In genomic region chr4:118834070-118834469, GRCh38 we compare ENCODE assay signal across 8 cellular contexts. TPM values are rescaled to one million over a fixed set of nuclear protein-coding genes. Genes with fewer than 3 reads are reported as not detected.
A peak's percentile ranks its signal among the peaks of the same experiment; 100 is the strongest.
DNase-seq lines count a peak whose midpoint lies in the region; ATAC-seq, FAIRE-seq and TF ChIP-seq lines count a peak whose summit lies in the region.

No MANE protein-coding gene starts in this region.

- DNase-seq in NCI-H146 treated with DMSO at 0.1 percent for 48 hours (lab: John Stamatoyannopoulos, UW; ENCODE audit: unreplicated experiment) (peak; percentile 5), dorsolateral prefrontal cortex (no peak), pancreas (no peak), COLO829 (ENCODE audit: low spot score) (no peak), prostate gland (ENCODE audit: low spot score) (no peak), GM10248 (ENCODE audit: extremely low spot score) (no peak)

- 25 to 37% methylated on average over 4 of the region's 4 CpGs for WGBS in pancreas, 2 donors
- 57% methylated on average over 4 of the region's 4 CpGs for WGBS in prostate gland

- H3K9me3 ChIP-seq in pancreas (no peaks in the 10 kb centered on the region), prostate gland (no peaks in the 10 kb centered on the region)

- CTCF ChIA-PET in GM10248 (lab: Yijun Ruan, JAX): interaction anchor here (1.0 to 2.8 kb wide), 2 partner anchors 8 to 10 kb away, joined by 3 to 7 read pairs; no protein-coding TSS in a partner anchor

- TF ChIP-seq CTCF in dorsolateral prefrontal cortex (IDR thresholded peaks at IDR 0.05 in 54 of 56, conservative IDR thresholded peaks at IDR 0.05 in 2 of 56; ENCODE audit: low read depth in 1 of 56, partially characterized antibody in 56 of 56) (no peak), pancreas (IDR thresholded peaks at IDR 0.05) (no peak), prostate gland (IDR thresholded peaks at IDR 0.05) (no peak), GM10248 (IDR thresholded peaks at IDR 0.05; ENCODE audit: control extremely low read depth, extremely low read depth, low read depth, missing control alignments) (no peak)

- TF ChIP-seq POLR2A in prostate gland (IDR thresholded peaks at IDR 0.05): no peak

- H3K4me1 ChIP-seq in pancreas: peaks cover 4 to 14% (median 12%) of the 10 kb centered on the region in 3 donors
- H3K4me1 ChIP-seq in prostate gland (replicated peaks): no peaks in the 10 kb centered on the region

- H3K4me3 ChIP-seq in dorsolateral prefrontal cortex: peak overlapping the region in 33 of 59 donors; percentile 0 to 99 (median 93)
- peak overlapping the region in 3 of 4 donors; percentile 63 to 94 (median 86) for H3K4me3 ChIP-seq in pancreas
- H3K4me3 ChIP-seq in prostate gland: no peak overlapping the region

- intact Hi-C loops in dorsolateral prefrontal cortex (cut with DNase I) (no loop called here), pancreas (cut with DNase I) (no loop called here), prostate gland (cut with DNase I) (loop anchor here (5.0 kb wide), 1 partner anchor 62 kb away; no protein-coding TSS in a partner anchor)

- H3K27me3 ChIP-seq in dorsolateral prefrontal cortex: no peaks in the 10 kb centered on the region
- no peaks in the 10 kb centered on the region for H3K27me3 ChIP-seq in pancreas
- no peaks in the 10 kb centered on the region for H3K27me3 ChIP-seq in prostate gland (replicated peaks; ENCODE audit: insufficient read depth)

- H3K27ac ChIP-seq in dorsolateral prefrontal cortex (peak overlapping the region in 3 of 59 donors; percentile 3 to 84 (median 5)), pancreas (peak overlapping the region in 2 of 4 donors; percentile 96), prostate gland (no peak overlapping the region)

- POLR2A ChIA-PET in GM10248 (lab: Yijun Ruan, JAX): no interaction called here

- peaks cover 0 to 4% (median 0%) of the 10 kb centered on the region in 3 donors for H3K36me3 ChIP-seq in pancreas
- H3K36me3 ChIP-seq in prostate gland: peaks cover 0 to 10% of the 10 kb centered on the region in 2 donors

- no peak for FAIRE-seq in pancreas (lab: Jason Lieb, UNC)

- ATAC-seq in GM18511 (IDR thresholded peaks at IDR 0.05; ENCODE audit: unreplicated experiment) (peak; percentile 9), pancreas (no peak), GM21576 (IDR thresholded peaks at IDR 0.05; ENCODE audit: unreplicated experiment) (no peak)

RNA-seq across cellular contexts. Expression of gene SEC24D, which starts 1.9 kb away (rescaled TPM):
- total RNA-seq in dorsolateral prefrontal cortex (10 to 100 TPM; 12.7 to 44.7 (median 24.8) TPM), pancreas (10 to 100 TPM; 31.0 to 49.6 (median 41.0) TPM), prostate gland (10 to 100 TPM; 31.5 to 34.9 TPM)
- polyA plus RNA-seq in pancreas: 10 to 100 TPM; 10.9 to 20.1 TPM

RNA-seq across cellular contexts. Expression of gene SYNPO2, which starts 54.6 kb away (rescaled TPM):
- total RNA-seq in dorsolateral prefrontal cortex (10 to 100 TPM; 19.6 to 90.2 (median 34.3) TPM), pancreas (10 to 100 TPM in 1 of 6 donors, 1 to 10 TPM in 5; 2.1 to 10.9 (median 3.9) TPM), prostate gland (100 to 1,000 TPM; 131 to 181 TPM)
- 1 to 10 TPM; 2.9 to 5.3 TPM for polyA plus RNA-seq in pancreas

Comparison
In these comparisons a context has a peak if more than half of its experiments do, and no peak if none do; other contexts are left out.
1. H3K4me3 ChIP-seq: peak in dorsolateral prefrontal cortex (33 of 59) and pancreas (3 of 4); none in prostate gland (0 of 2).